6 cellular contexts compared by ENCODE assay signal in the genomic region with DNA sequence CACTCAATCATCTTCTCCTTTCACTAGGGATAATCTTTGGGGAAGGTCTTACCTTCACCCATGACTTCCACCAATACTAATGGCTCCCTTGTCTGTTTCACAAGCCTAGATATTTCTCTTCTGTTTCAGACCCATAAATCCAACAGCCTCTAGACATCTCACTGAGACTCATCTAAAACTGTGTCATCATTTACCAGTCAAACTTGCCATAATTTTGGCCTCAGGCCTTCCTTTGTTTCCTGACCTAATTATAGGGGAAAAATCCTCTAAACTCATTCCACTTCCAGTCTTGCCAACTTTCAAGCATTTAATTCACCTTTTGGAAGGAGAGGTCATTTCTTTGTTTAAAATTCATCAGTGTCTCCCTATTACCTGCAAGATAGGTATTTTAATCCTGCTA.
"Had no signal": no experiment of that assay in that cellular context is flagged by ENCODE, and none has a peak within 500 bp of the region (broad histone marks: within the 10 kb centered on the region; RNA-seq: fewer than 3 reads in every experiment).

No MANE protein-coding gene starts in this region.

- DNase-seq: IMR-90, KBM-7, KG1 had no signal

- ATAC-seq: HepG2, K562 had no signal

- H3K4me3 ChIP-seq: K562 had no signal

- H3K27ac ChIP-seq: HL-60 had no signal
